3 cellular contexts compared by ENCODE assay signal in genomic region chr1:153668672-153669071, GRCh38. TPM values are rescaled to one million over a fixed set of nuclear protein-coding genes. Genes with fewer than 3 reads are reported as not detected.
"Had no signal": no experiment of that assay in that cellular context is flagged by ENCODE, and none has a peak within 500 bp of the region (broad histone marks: within the 10 kb centered on the region; RNA-seq: fewer than 3 reads in every experiment).

No MANE protein-coding gene starts in this region.

RNA-seq across cellular contexts. Expression of gene NPR1, which starts 9.8 kb away (rescaled TPM):
- total RNA-seq: foreskin keratinocyte had no signal
- polyA plus RNA-seq: foreskin keratinocyte had no signal

RNA-seq across cellular contexts. Expression of gene S100A1, which starts 40.4 kb away (rescaled TPM):
- total RNA-seq: foreskin keratinocyte, osteoblast, pulmonary artery endothelial cell had no signal
